1 cellular context compared by ENCODE assay signal in the genomic region with DNA sequence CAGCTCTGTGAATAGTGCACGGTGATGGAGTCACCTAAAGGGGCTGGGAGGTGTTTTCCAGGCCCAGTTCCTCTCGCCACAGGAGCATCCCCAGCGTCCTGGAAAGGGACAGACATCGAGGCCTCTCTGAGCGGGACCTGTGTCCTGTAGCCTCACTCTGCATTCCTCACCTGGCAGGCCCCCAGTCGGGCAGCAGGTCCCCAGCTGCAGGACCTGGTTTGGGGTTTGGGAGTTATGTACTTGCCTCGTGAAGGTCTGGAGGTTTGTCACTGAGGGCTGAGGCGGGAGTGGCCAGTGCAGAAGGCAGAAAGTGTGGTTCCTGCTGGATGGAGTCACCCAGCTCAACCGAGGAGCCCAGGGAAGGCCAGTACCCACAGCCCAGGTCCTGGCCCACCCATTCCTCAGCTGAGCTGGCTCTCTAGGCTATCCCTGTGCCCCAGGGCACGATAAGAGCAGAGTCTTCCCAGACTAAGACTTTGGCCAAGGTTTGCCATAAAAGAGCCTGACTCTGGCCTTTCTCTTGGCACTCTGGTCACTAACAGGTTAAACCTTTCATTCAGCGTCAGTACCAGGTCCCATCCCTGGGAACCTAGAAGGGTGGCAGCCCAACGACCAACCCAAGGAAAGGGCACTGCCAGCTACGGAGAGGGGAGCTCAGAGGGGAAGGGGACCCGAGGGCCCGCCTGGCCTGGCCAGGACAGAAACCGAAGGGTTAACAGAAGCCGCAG.
TF ChIP-seq lines count a peak whose summit lies in the region.

No MANE protein-coding gene starts in this region.

TF ChIP-seq in H1, 55 proteins besides CTCF, POLR2A, EP300 and RAD21:
- TF ChIP-seq, protein P1, sequence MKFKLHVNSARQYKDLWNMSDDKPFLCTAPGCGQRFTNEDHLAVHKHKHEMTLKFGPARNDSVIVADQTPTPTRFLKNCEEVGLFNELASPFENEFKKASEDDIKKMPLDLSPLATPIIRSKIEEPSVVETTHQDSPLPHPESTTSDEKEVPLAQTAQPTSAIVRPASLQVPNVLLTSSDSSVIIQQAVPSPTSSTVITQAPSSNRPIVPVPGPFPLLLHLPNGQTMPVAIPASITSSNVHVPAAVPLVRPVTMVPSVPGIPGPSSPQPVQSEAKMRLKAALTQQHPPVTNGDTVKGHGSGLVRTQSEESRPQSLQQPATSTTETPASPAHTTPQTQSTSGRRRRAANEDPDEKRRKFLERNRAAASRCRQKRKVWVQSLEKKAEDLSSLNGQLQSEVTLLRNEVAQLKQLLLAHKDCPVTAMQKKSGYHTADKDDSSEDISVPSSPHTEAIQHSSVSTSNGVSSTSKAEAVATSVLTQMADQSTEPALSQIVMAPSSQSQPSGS (IDR thresholded peaks at IDR 0.05; ENCODE audit: low read length) = no peak
- TF ChIP-seq, protein P2, sequence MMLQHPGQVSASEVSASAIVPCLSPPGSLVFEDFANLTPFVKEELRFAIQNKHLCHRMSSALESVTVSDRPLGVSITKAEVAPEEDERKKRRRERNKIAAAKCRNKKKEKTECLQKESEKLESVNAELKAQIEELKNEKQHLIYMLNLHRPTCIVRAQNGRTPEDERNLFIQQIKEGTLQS (IDR thresholded peaks at IDR 0.05; ENCODE audit: insufficient read depth, low read depth, low read length) = no peak
- TF ChIP-seq CHD1 (IDR thresholded peaks at IDR 0.05; ENCODE audit: low read depth, low read length) (no peak), SP1 (IDR thresholded peaks at IDR 0.05; ENCODE audit: low read depth, low read length) (no peak), GTF2F1 (IDR thresholded peaks at IDR 0.05; ENCODE audit: borderline replicate concordance, low read depth, low read length) (no peak), MAFK (IDR thresholded peaks at IDR 0.05; ENCODE audit: low read depth, low read length) (no peak)
- TF ChIP-seq, protein P3, sequence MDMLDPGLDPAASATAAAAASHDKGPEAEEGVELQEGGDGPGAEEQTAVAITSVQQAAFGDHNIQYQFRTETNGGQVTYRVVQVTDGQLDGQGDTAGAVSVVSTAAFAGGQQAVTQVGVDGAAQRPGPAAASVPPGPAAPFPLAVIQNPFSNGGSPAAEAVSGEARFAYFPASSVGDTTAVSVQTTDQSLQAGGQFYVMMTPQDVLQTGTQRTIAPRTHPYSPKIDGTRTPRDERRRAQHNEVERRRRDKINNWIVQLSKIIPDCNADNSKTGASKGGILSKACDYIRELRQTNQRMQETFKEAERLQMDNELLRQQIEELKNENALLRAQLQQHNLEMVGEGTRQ (IDR thresholded peaks at IDR 0.05; ENCODE audit: low read length) = no peak
